21 cellular contexts compared by ENCODE assay signal in genomic region chr2:128641421-128642095, GRCh38.
DNase-seq lines count a peak whose midpoint lies in the region; ATAC-seq and TF ChIP-seq lines count a peak whose summit lies in the region.
"Had no signal": no experiment of that assay in that cellular context is flagged by ENCODE, and none has a peak within 500 bp of the region (broad histone marks: within the 10 kb centered on the region; RNA-seq: fewer than 3 reads in every experiment).

No MANE protein-coding gene starts in this region.

- H3K9me3 ChIP-seq in testis: no peaks in the 10 kb centered on the region
- H3K9me3 ChIP-seq: ascending aorta, BLaER1 had no signal

- no peaks in the 10 kb centered on the region for H3K79me2 ChIP-seq in mesendoderm (ENCODE audit: control insufficient read depth, insufficient read depth, low read length)

- DNase-seq in activated naive CD8-positive, alpha-beta T cell treated with anti-CD3 and anti-CD28 coated beads, Interleukin-2, amount 10 ng/mL, durations not matched to agents 7 days and 5 days: peak; percentile 5
- DNase-seq in activated naive CD8-positive, alpha-beta T cell treated with anti-CD3 and anti-CD28 coated beads, Interleukin-2, amount 50 U/mL, for 24 hours: no peak
- DNase-seq in mesendoderm (no peak), testis (peak; percentile 6), substantia nigra (lab: John Stamatoyannopoulos, UW) (no peak), GM03348 (ENCODE audit: low spot score) (no peak), GM10266 (ENCODE audit: extremely low spot score) (no peak)
- DNase-seq: activated CD4-positive, alpha-beta T cell treated with anti-CD3 and anti-CD28 coated beads for 4 hours; activated naive CD4-positive, alpha-beta T cell treated with Interleukin-2 at 50 U/mL for 16 hours; Calu3; cerebellar nuclear complex; NCI-H187; NCI-H345; PC-3; retina; SIG-M5; stimulated activated CD4-positive, alpha-beta T cell treated with anti-CD3 and anti-CD28 coated beads, Interleukin-15, amount 100 ng/mL, for 24 hours had no signal

- no peak overlapping the region for H2BK15ac ChIP-seq in mesendoderm (replicated peaks; ENCODE audit: low read depth)

- H2BK120ac ChIP-seq in mesendoderm (ENCODE audit: low read depth, low read length): no peak overlapping the region

- H3K27ac ChIP-seq in mesendoderm (ENCODE audit: low read depth, low read length): no peak overlapping the region
- H3K27ac ChIP-seq in testis: no peak overlapping the region
- H3K27ac ChIP-seq in substantia nigra (ENCODE audit: low read depth, low read length, poor library complexity, severe bottlenecking): no peak overlapping the region
- H3K27ac ChIP-seq: ascending aorta, BLaER1 had no signal

- intact Hi-C loops in testis (cut with DNase I; ENCODE audit: low total_unique reads): no loop called here

- no peaks in the 10 kb centered on the region for H3K27me3 ChIP-seq in mesendoderm (ENCODE audit: insufficient read depth, low read length, poor library complexity)
- no peaks in the 10 kb centered on the region for H3K27me3 ChIP-seq in testis
- H3K27me3 ChIP-seq: ascending aorta, BLaER1 had no signal

- H3K4me3 ChIP-seq in mesendoderm (ENCODE audit: low read length) (no peak overlapping the region), testis (no peak overlapping the region)
- H3K4me3 ChIP-seq: ascending aorta, BLaER1, K562 had no signal

- H3K9ac ChIP-seq in mesendoderm (ENCODE audit: low read length): no peak overlapping the region
- H3K9ac ChIP-seq: BLaER1 had no signal

- no peaks in the 10 kb centered on the region for H3K79me1 ChIP-seq in mesendoderm (ENCODE audit: low read length)

- no peak overlapping the region for H3K23ac ChIP-seq in mesendoderm (ENCODE audit: low read length)

- no peak overlapping the region for H3K4me2 ChIP-seq in mesendoderm (ENCODE audit: low read length)
- H3K4me2 ChIP-seq: BLaER1 had no signal

- no peak for TF ChIP-seq POLR2A in testis (IDR thresholded peaks at IDR 0.05)

- peaks cover 2% of the 10 kb centered on the region for H3K4me1 Mint-ChIP-seq in activated naive CD8-positive, alpha-beta T cell treated with anti-CD3 and anti-CD28 coated beads, Interleukin-2, amount 10 ng/mL, durations not matched to agents 7 days and 5 days
- no peaks in the 10 kb centered on the region for H3K4me1 Mint-ChIP-seq in activated naive CD8-positive, alpha-beta T cell treated with anti-CD3 and anti-CD28 coated beads, Interleukin-2, amount 50 U/mL, for 24 hours
- H3K4me1 Mint-ChIP-seq in brain: peaks cover 80% of the 10 kb centered on the region

- no peaks in the 10 kb centered on the region for H3K9me3 Mint-ChIP-seq in activated naive CD8-positive, alpha-beta T cell treated with anti-CD3 and anti-CD28 coated beads, Interleukin-2, amount 10 ng/mL, durations not matched to agents 7 days and 5 days
- H3K9me3 Mint-ChIP-seq in activated naive CD8-positive, alpha-beta T cell treated with anti-CD3 and anti-CD28 coated beads, Interleukin-2, amount 50 U/mL, for 24 hours: no peaks in the 10 kb centered on the region
- H3K9me3 Mint-ChIP-seq in brain: peaks cover 0 to 3% (median 0%) of the 10 kb centered on the region in 5 experiments

- POLR2A ChIA-PET in activated naive CD8-positive, alpha-beta T cell treated with anti-CD3 and anti-CD28 coated beads, Interleukin-2, amount 10 ng/mL, durations not matched to agents 7 days and 5 days (lab: Charles Lee): no interaction called here

- H3K18ac ChIP-seq in mesendoderm (ENCODE audit: low read length): no peak overlapping the region

- H3K36me3 ChIP-seq in mesendoderm (ENCODE audit: control insufficient read depth, insufficient read depth, low read length) (no peaks in the 10 kb centered on the region), testis (ENCODE audit: low read depth, missing control alignments) (no peaks in the 10 kb centered on the region)
- H3K36me3 ChIP-seq: ascending aorta, BLaER1 had no signal

- TF ChIP-seq CTCF in brain (conservative IDR thresholded peaks at IDR 0.05): no peak
- no peak for TF ChIP-seq CTCF in testis (IDR thresholded peaks at IDR 0.05)
- TF ChIP-seq CTCF in GM10266 (IDR thresholded peaks at IDR 0.05; ENCODE audit: control insufficient read depth, insufficient read depth, low read depth, missing control alignments): no peak

- peaks cover 36% of the 10 kb centered on the region for H3K4me1 ChIP-seq in mesendoderm (ENCODE audit: control insufficient read depth, low read depth, low read length)
- no peaks in the 10 kb centered on the region for H3K4me1 ChIP-seq in testis
- H3K4me1 ChIP-seq: ascending aorta had no signal

- no peak overlapping the region for H4K5ac ChIP-seq in mesendoderm (ENCODE audit: low read length)

- no peak overlapping the region for H3K27ac Mint-ChIP-seq in activated naive CD8-positive, alpha-beta T cell treated with anti-CD3 and anti-CD28 coated beads, Interleukin-2, amount 10 ng/mL, durations not matched to agents 7 days and 5 days
- H3K27ac Mint-ChIP-seq in activated naive CD8-positive, alpha-beta T cell treated with anti-CD3 and anti-CD28 coated beads, Interleukin-2, amount 50 U/mL, for 24 hours: no peak overlapping the region
- H3K27ac Mint-ChIP-seq in brain: peak overlapping the region in 3 of 5 experiments; percentile 5 to 76 (median 45)

- H2AK5ac ChIP-seq in mesendoderm (ENCODE audit: low read length): peak overlapping the region; percentile 96

- peak overlapping the region; percentile 36 for H2BK5ac ChIP-seq in mesendoderm (ENCODE audit: low read length)

- peak overlapping the region; percentile 51 for H3K56ac ChIP-seq in mesendoderm (ENCODE audit: low read length)

- no peak overlapping the region for H4K8ac ChIP-seq in mesendoderm (ENCODE audit: low read depth, low read length)

- WGBS in mesendoderm (ENCODE audit: extremely low coverage, insufficient coverage, low lambda C conversion rate): no CpG with 5 or more reads among the region's 12 CpGs
- 93% methylated on average over 12 of the region's 12 CpGs for WGBS in testis, 2 donors

- no peak overlapping the region for H3K4me3 Mint-ChIP-seq in activated naive CD8-positive, alpha-beta T cell treated with anti-CD3 and anti-CD28 coated beads, Interleukin-2, amount 10 ng/mL, durations not matched to agents 7 days and 5 days
- H3K4me3 Mint-ChIP-seq in activated naive CD8-positive, alpha-beta T cell treated with anti-CD3 and anti-CD28 coated beads, Interleukin-2, amount 50 U/mL, for 24 hours: no peak overlapping the region
- H3K4me3 Mint-ChIP-seq in brain: no peak overlapping the region

- no peak overlapping the region for H3K4ac ChIP-seq in mesendoderm (ENCODE audit: low read depth, low read length)

- H3K27me3 Mint-ChIP-seq in activated naive CD8-positive, alpha-beta T cell treated with anti-CD3 and anti-CD28 coated beads, Interleukin-2, amount 10 ng/mL, durations not matched to agents 7 days and 5 days: peaks cover 22% of the 10 kb centered on the region
- peaks cover 4% of the 10 kb centered on the region for H3K27me3 Mint-ChIP-seq in activated naive CD8-positive, alpha-beta T cell treated with anti-CD3 and anti-CD28 coated beads, Interleukin-2, amount 50 U/mL, for 24 hours
- H3K27me3 Mint-ChIP-seq in brain: peaks cover 9% of the 10 kb centered on the region

- no peak for ATAC-seq in activated naive CD8-positive, alpha-beta T cell treated with anti-CD3 and anti-CD28 coated beads, Interleukin-2, amount 10 ng/mL, durations not matched to agents 7 days and 5 days (ENCODE audit: low read depth)
- no peak for ATAC-seq in activated naive CD8-positive, alpha-beta T cell treated with anti-CD3 and anti-CD28 coated beads, Interleukin-2, amount 50 U/mL, for 24 hours
- ATAC-seq: K562, PC-3 had no signal

- H3K36me3 Mint-ChIP-seq in activated naive CD8-positive, alpha-beta T cell treated with anti-CD3 and anti-CD28 coated beads, Interleukin-2, amount 10 ng/mL, durations not matched to agents 7 days and 5 days: no peaks in the 10 kb centered on the region
- no peaks in the 10 kb centered on the region for H3K36me3 Mint-ChIP-seq in activated naive CD8-positive, alpha-beta T cell treated with anti-CD3 and anti-CD28 coated beads, Interleukin-2, amount 50 U/mL, for 24 hours (ENCODE audit: low read depth)
- H3K36me3 Mint-ChIP-seq in brain: no peaks in the 10 kb centered on the region

Comparison
In these comparisons a context has a peak if more than half of its experiments do, and no peak if none do; other contexts are left out.
1. DNase-seq: peak in activated naive CD8-positive, alpha-beta T cell treated with anti-CD3 and anti-CD28 coated beads, Interleukin-2, amount 10 ng/mL, durations not matched to agents 7 days and 5 days (single experiment) and testis (single experiment); none in activated naive CD8-positive, alpha-beta T cell treated with anti-CD3 and anti-CD28 coated beads, Interleukin-2, amount 50 U/mL, for 24 hours (single experiment), mesendoderm (single experiment), substantia nigra (0 of 49), GM03348 (single experiment) and GM10266 (single experiment).
2. H3K27ac Mint-ChIP-seq: peak in brain (3 of 5); none in activated naive CD8-positive, alpha-beta T cell treated with anti-CD3 and anti-CD28 coated beads, Interleukin-2, amount 10 ng/mL, durations not matched to agents 7 days and 5 days (single experiment) and activated naive CD8-positive, alpha-beta T cell treated with anti-CD3 and anti-CD28 coated beads, Interleukin-2, amount 50 U/mL, for 24 hours (single experiment).